Comparison of ENCODE assay signal across 16 cellular contexts in the genomic region with DNA sequence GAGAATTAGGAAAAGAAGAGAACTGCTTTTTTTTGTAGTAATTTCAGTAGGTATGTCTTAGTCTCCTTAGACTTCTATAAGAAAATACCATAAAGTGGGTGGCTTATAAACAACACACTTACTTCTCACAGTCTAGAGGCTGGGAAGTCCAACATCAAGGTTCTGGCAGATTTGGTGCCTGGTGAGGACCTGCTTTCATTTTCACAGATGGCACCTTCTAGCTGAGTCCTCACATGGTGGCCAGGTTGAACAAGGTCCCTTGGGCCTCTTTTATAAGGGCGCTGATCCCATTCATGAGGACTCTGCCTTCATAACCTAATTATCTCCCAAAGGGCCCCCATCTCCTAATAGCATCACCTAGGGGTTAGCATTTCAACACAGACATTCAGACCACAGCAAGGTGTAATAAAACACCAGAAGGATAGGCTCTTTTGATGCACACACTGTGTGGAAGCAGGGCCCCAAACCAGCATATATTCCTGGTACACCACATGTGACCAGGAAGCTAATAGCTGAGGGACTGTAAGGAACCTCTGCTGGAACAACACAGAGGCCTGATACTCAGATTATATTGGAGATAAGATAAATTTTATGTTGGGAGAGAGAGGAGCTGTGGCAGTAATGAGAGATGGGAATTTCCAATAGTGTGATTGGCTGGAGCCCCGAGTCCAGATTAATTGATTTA.
"Had no signal": no experiment of that assay in that cellular context is flagged by ENCODE, and none has a peak within 500 bp of the region (broad histone marks: within the 10 kb centered on the region; RNA-seq: fewer than 3 reads in every experiment).

No MANE protein-coding gene starts in this region.

- ATAC-seq: effector memory CD8-positive, alpha-beta T cell; sciatic nerve had no signal

- H3K27me3 ChIP-seq: ascending aorta, breast epithelium, neural progenitor cell, spleen, thyroid gland, uterus had no signal

- H3K36me3 ChIP-seq: ascending aorta, breast epithelium, neural progenitor cell, thyroid gland, uterus had no signal

- H3K27ac ChIP-seq: ascending aorta, breast epithelium, neural progenitor cell, spleen, thyroid gland, uterus had no signal

- H3K4me3 ChIP-seq: ascending aorta, breast epithelium, neural progenitor cell, spleen, thyroid gland, uterus had no signal

- H3K4me1 ChIP-seq: ascending aorta, breast epithelium, neural progenitor cell, spleen, thyroid gland, uterus had no signal

- H3K4me1 Mint-ChIP-seq: activated B cell treated with CpG ODN at 0.5 μM for 24 hours, neural progenitor cell had no signal

- H3K36me3 Mint-ChIP-seq: neural progenitor cell had no signal

- DNase-seq: activated B cell treated with CpG ODN at 0.5 μM for 24 hours; activated CD4-positive, alpha-beta T cell treated with anti-CD3 and anti-CD28 coated beads for 48 hours; activated gamma-delta T cell; activated T-cell treated with anti-CD3 and anti-CD28 coated beads, Interleukin-2, amount 50 U/mL, for 1 hour; dermis blood vessel endothelial cell; effector memory CD8-positive, alpha-beta T cell; foreskin melanocyte; head of caudate nucleus; kidney glomerular epithelial cell; spleen; thyroid gland; uterus had no signal

- H3K27ac Mint-ChIP-seq: activated B cell treated with CpG ODN at 0.5 μM for 24 hours, neural progenitor cell had no signal

- H3K9me3 Mint-ChIP-seq: activated B cell treated with CpG ODN at 0.5 μM for 24 hours; effector memory CD8-positive, alpha-beta T cell; neural progenitor cell had no signal

- H3K4me2 ChIP-seq: neural progenitor cell had no signal

- H3K9me3 ChIP-seq: ascending aorta, breast epithelium, spleen, thyroid gland, uterus had no signal

- H3K4me3 Mint-ChIP-seq: activated B cell treated with CpG ODN at 0.5 μM for 24 hours; effector memory CD8-positive, alpha-beta T cell; neural progenitor cell had no signal

- H3K27me3 Mint-ChIP-seq: activated B cell treated with CpG ODN at 0.5 μM for 24 hours had no signal
